ENCODE assay signal across 8 cellular contexts in genomic region chr5:1597093-1597473, GRCh38.
DNase-seq lines count a peak whose midpoint lies in the region; ATAC-seq and TF ChIP-seq lines count a peak whose summit lies in the region.
"Not testable (repeated sequence)": the region's sequence is repeated elsewhere in the genome, so short reads cannot be mapped to it uniquely, and the experiment has no call there.

No MANE protein-coding gene starts in this region.

- H3K4me2 ChIP-seq in skeletal muscle satellite cell (ENCODE audit: low read length) = peak overlapping the region; percentile 49

- DNase-seq in CD4-positive, CD25-positive, alpha-beta regulatory T cell; HL-60 (ENCODE audit: low read depth in 1 of 2, low spot score in 1 of 2); activated naive CD4-positive, alpha-beta T cell treated with anti-CD3 and anti-CD28 coated beads for 36 hours; glutamatergic neuron: not testable (repeated sequence)
- DNase-seq in NCI-H82 (lab: John Stamatoyannopoulos, UW) (peak; percentile 33), choroid plexus epithelial cell (ENCODE audit: low read depth) (peak; percentile 48)

- not testable (repeated sequence) for H3K9me3 Mint-ChIP-seq in CD4-positive, CD25-positive, alpha-beta regulatory T cell; activated naive CD4-positive, alpha-beta T cell treated with anti-CD3 and anti-CD28 coated beads for 36 hours; glutamatergic neuron (ENCODE audit: unreplicated experiment)

- TF ChIP-seq CTCF in HL-60 (IDR thresholded peaks at IDR 0.05; ENCODE audit: insufficient read depth, low read length); choroid plexus epithelial cell (conservative IDR thresholded peaks at IDR 0.05; ENCODE audit: low read depth, low read length); glutamatergic neuron (IDR thresholded peaks at IDR 0.05; ENCODE audit: partially characterized antibody, unreplicated experiment): not testable (repeated sequence)

- no CpG with 5 or more reads among the region's 3 CpGs for WGBS in mesodermal cell (ENCODE audit: insufficient coverage in 2 of 2), 2 experiments

- not testable (repeated sequence) for H3K27ac Mint-ChIP-seq in CD4-positive, CD25-positive, alpha-beta regulatory T cell; activated naive CD4-positive, alpha-beta T cell treated with anti-CD3 and anti-CD28 coated beads for 36 hours
- peak overlapping the region; percentile 64 for H3K27ac Mint-ChIP-seq in glutamatergic neuron (ENCODE audit: unreplicated experiment)

- not testable (repeated sequence) for H3K27me3 Mint-ChIP-seq in CD4-positive, CD25-positive, alpha-beta regulatory T cell; activated naive CD4-positive, alpha-beta T cell treated with anti-CD3 and anti-CD28 coated beads for 36 hours (ENCODE audit: low read depth); glutamatergic neuron (ENCODE audit: unreplicated experiment)

- CTCF ChIA-PET in activated naive CD4-positive, alpha-beta T cell treated with anti-CD3 and anti-CD28 coated beads for 36 hours (lab: Charles Lee) = not testable (repeated sequence)

- H3K9me3 ChIP-seq in CD4-positive, CD25-positive, alpha-beta regulatory T cell (ENCODE audit: control insufficient read depth in 2 of 2, low read length in 2 of 2); mesodermal cell (ENCODE audit: control insufficient read depth, low read length); skeletal muscle satellite cell (replicated peaks; ENCODE audit: low read length): not testable (repeated sequence)

- not testable (repeated sequence) for H3K27me3 ChIP-seq in CD4-positive, CD25-positive, alpha-beta regulatory T cell (ENCODE audit: control insufficient read depth, insufficient read depth, low read length); skeletal muscle satellite cell (ENCODE audit: control insufficient read depth, insufficient read depth, low read length)
- H3K27me3 ChIP-seq in HL-60 (ENCODE audit: insufficient read depth, poor library complexity, severe bottlenecking) = peaks cover 13% of the 10 kb centered on the region

- peak in 1 of 2 donors; percentile 81 for ATAC-seq in CD4-positive, CD25-positive, alpha-beta regulatory T cell (ENCODE audit: low read depth in 2 of 2)

- H3K4me1 Mint-ChIP-seq in CD4-positive, CD25-positive, alpha-beta regulatory T cell; glutamatergic neuron (ENCODE audit: low read depth, unreplicated experiment): not testable (repeated sequence)
- H3K4me1 Mint-ChIP-seq in activated naive CD4-positive, alpha-beta T cell treated with anti-CD3 and anti-CD28 coated beads for 36 hours (ENCODE audit: low read depth) = peaks cover 24% of the 10 kb centered on the region

- peak overlapping the region; percentile 40 for H3K4me3 ChIP-seq in CD4-positive, CD25-positive, alpha-beta regulatory T cell (ENCODE audit: low read depth, low read length)
- peak overlapping the region; percentile 33 for H3K4me3 ChIP-seq in HL-60 (replicated peaks; ENCODE audit: insufficient read depth, low read length)
- peak overlapping the region; percentile 35 for H3K4me3 ChIP-seq in choroid plexus epithelial cell (ENCODE audit: low read depth, low read length)
- H3K4me3 ChIP-seq in mesodermal cell (ENCODE audit: extremely low read depth, insufficient read depth, low read length, poor library complexity, severe bottlenecking) = peak overlapping the region; percentile 21
- H3K4me3 ChIP-seq in skeletal muscle satellite cell (ENCODE audit: low read length) = peak overlapping the region; percentile 58

- H3K27ac ChIP-seq in CD4-positive, CD25-positive, alpha-beta regulatory T cell (ENCODE audit: insufficient read depth, low read length, poor library complexity, severe bottlenecking); HL-60 (replicated peaks); mesodermal cell (ENCODE audit: low read depth, low read length, severe bottlenecking): not testable (repeated sequence)

- H3K4me1 ChIP-seq in CD4-positive, CD25-positive, alpha-beta regulatory T cell (ENCODE audit: control insufficient read depth, insufficient read depth, low read length, poor library complexity, severe bottlenecking); mesodermal cell (ENCODE audit: control insufficient read depth, insufficient read depth, low read length, poor library complexity, severe bottlenecking); skeletal muscle satellite cell (ENCODE audit: control insufficient read depth, insufficient read depth, low read length): not testable (repeated sequence)

- intact Hi-C loops in activated naive CD4-positive, alpha-beta T cell treated with anti-CD3 and anti-CD28 coated beads for 36 hours (cut with micrococcal nuclease) = not testable (repeated sequence)

- not testable (repeated sequence) for H3K9ac ChIP-seq in skeletal muscle satellite cell (ENCODE audit: low read depth, low read length)

- H3K36me3 Mint-ChIP-seq in CD4-positive, CD25-positive, alpha-beta regulatory T cell = peaks cover 12% of the 10 kb centered on the region
- H3K36me3 Mint-ChIP-seq in activated naive CD4-positive, alpha-beta T cell treated with anti-CD3 and anti-CD28 coated beads for 36 hours (ENCODE audit: low read depth); glutamatergic neuron (ENCODE audit: unreplicated experiment): not testable (repeated sequence)

- not testable (repeated sequence) for H3K36me3 ChIP-seq in CD4-positive, CD25-positive, alpha-beta regulatory T cell (ENCODE audit: control insufficient read depth, insufficient read depth, low read length); mesodermal cell (ENCODE audit: control insufficient read depth, insufficient read depth, low read length); skeletal muscle satellite cell (ENCODE audit: insufficient read depth, low read length)

- peak overlapping the region in 1 of 4 donors; percentile 58 for H3K4me3 Mint-ChIP-seq in CD4-positive, CD25-positive, alpha-beta regulatory T cell
- peak overlapping the region; percentile 53 for H3K4me3 Mint-ChIP-seq in activated naive CD4-positive, alpha-beta T cell treated with anti-CD3 and anti-CD28 coated beads for 36 hours
- H3K4me3 Mint-ChIP-seq in glutamatergic neuron (ENCODE audit: unreplicated experiment) = peak overlapping the region; percentile 50
